In the genomic region with DNA sequence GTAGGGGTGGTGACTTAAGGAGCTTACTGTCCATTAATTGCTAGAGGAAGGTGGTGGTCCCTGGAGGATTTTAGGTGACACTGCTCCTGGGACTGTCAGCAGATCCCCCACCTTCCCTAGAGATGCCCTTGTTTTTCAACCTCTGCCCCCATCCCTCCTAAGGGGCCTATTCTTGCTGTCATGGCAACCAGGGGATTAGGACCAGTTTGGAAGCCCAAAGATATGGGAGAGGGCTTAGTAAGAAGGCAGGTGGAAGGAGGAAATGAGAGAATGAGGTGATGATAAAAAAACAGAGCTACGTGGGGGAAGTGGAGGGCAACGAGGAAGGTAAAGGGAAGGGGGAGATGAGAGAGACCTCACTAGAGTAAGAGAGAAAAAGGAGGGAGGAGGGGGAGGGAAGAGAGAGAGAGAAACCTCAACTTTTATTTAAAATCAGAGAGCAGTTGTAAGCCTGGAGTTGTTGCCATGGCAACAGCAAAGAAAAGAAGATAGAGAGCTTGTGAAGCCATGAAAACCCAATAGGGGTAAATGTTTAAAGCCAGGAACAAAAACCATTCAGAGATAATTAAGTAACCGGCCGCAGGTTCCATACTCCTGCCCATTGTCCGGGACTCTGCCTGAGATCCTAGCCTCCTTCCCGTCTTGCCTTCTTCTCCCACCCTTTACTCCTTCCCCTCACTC, we compare ENCODE assay signal across 13 cellular contexts. TPM values are rescaled to one million over a fixed set of nuclear protein-coding genes. Genes with fewer than 3 reads are reported as not detected.
A peak's percentile ranks its signal among the peaks of the same experiment; 100 is the strongest.
DNase-seq lines count a peak whose midpoint lies in the region; ATAC-seq and TF ChIP-seq lines count a peak whose summit lies in the region.
"Had no signal": no experiment of that assay in that cellular context is flagged by ENCODE, and none has a peak within 500 bp of the region (broad histone marks: within the 10 kb centered on the region; RNA-seq: fewer than 3 reads in every experiment).

No MANE protein-coding gene starts in this region.

- H3K27ac ChIP-seq in GM23338 (ENCODE audit: low read depth) (peak overlapping the region; percentile 83), RWPE2 (ENCODE audit: poor library complexity, severe bottlenecking) (peak overlapping the region; percentile 98), foreskin keratinocyte (no peak overlapping the region)
- H3K27ac ChIP-seq: VCaP had no signal

- TF ChIP-seq CTCF in GM23338 (conservative IDR thresholded peaks at IDR 0.05; ENCODE audit: low read depth in 2 of 2) = no peak
- no peak for TF ChIP-seq CTCF in RWPE2 (IDR thresholded peaks at IDR 0.05; ENCODE audit: poor library complexity, severe bottlenecking)
- no peak for TF ChIP-seq CTCF in fibroblast of villous mesenchyme (IDR thresholded peaks at IDR 0.05; ENCODE audit: insufficient read depth, low read depth, low read length)
- no peak for TF ChIP-seq CTCF in foreskin keratinocyte (conservative IDR thresholded peaks at IDR 0.05)

- H3K4me3 ChIP-seq in GM23338 (peak overlapping the region; percentile 38), RWPE2 (ENCODE audit: severe bottlenecking) (no peak overlapping the region), fibroblast of villous mesenchyme (ENCODE audit: low read depth, low read length) (no peak overlapping the region)

- peak overlapping the region; percentile 55 for H3K4me2 ChIP-seq in GM23338

- peak overlapping the region; percentile 29; the same call in 1 of the 3 replicates for H3K4me3 Mint-ChIP-seq in GM23338
- H3K4me3 Mint-ChIP-seq: activated T-cell treated with anti-CD3 and anti-CD28 coated beads, Interleukin-2, amount 50 U/mL, for 4 hours; CD8-positive, alpha-beta T cell had no signal

- H3K4me1 Mint-ChIP-seq in GM23338 = peaks cover 90% of the 10 kb centered on the region

- H4K20me1 ChIP-seq in GM23338 (replicated peaks; ENCODE audit: insufficient read depth) = no peaks in the 10 kb centered on the region

- H3K79me2 ChIP-seq in GM23338 (replicated peaks; ENCODE audit: insufficient read depth) = peaks cover 91% of the 10 kb centered on the region

- no peaks in the 10 kb centered on the region for H3K9me3 ChIP-seq in RWPE2 (ENCODE audit: severe bottlenecking)

- no peaks in the 10 kb centered on the region for H3K9me3 Mint-ChIP-seq in GM23338
- H3K9me3 Mint-ChIP-seq: activated T-cell treated with anti-CD3 and anti-CD28 coated beads, Interleukin-2, amount 50 U/mL, for 4 hours; CD8-positive, alpha-beta T cell had no signal

- H3F3A ChIP-seq in GM23338 (replicated peaks; ENCODE audit: low read depth) = no peaks in the 10 kb centered on the region

- DNase-seq in GM23338 (ENCODE audit: low spot score) = peak; percentile 82
- DNase-seq in RWPE2 (ENCODE audit: low spot score) = no peak
- DNase-seq in fibroblast of villous mesenchyme (ENCODE audit: low read depth) = peak; percentile 56
- peak; percentile 46 for DNase-seq in retina
- no peak for DNase-seq in NCI-H2081 treated with DMSO at 0.1 percent for 48 hours (lab: John Stamatoyannopoulos, UW)
- DNase-seq in foreskin keratinocyte = no peak
- DNase-seq in OCI-M2 (lab: John Stamatoyannopoulos, UW; ENCODE audit: unreplicated experiment) = no peak
- DNase-seq: activated T-cell treated with anti-CD3 and anti-CD28 coated beads, Interleukin-2, amount 50 U/mL, for 4 hours; CD8-positive, alpha-beta T cell; foreskin melanocyte; NCI-H1694 treated with DMSO at 0.1 percent for 48 hours had no signal

- H3K36me3 ChIP-seq in GM23338 (ENCODE audit: insufficient read depth) (no peaks in the 10 kb centered on the region), RWPE2 (ENCODE audit: low read depth) (peaks cover 10% of the 10 kb centered on the region)

- ATAC-seq in GM23338 (no peak; the same call in 1 of the 3 replicates), RWPE2 (ENCODE audit: low read depth) (no peak), foreskin keratinocyte (no peak), HG02623 (IDR thresholded peaks at IDR 0.05; ENCODE audit: unreplicated experiment) (no peak)
- ATAC-seq: activated T-cell treated with anti-CD3 and anti-CD28 coated beads, Interleukin-2, amount 50 U/mL, for 4 hours; CD8-positive, alpha-beta T cell had no signal

- no peak overlapping the region for H2AFZ ChIP-seq in GM23338

- no peaks in the 10 kb centered on the region; the same call in 2 of the 3 replicates for H3K36me3 Mint-ChIP-seq in GM23338 (ENCODE audit: low read depth)
- H3K36me3 Mint-ChIP-seq: CD8-positive, alpha-beta T cell had no signal

- H3K4me1 ChIP-seq in GM23338 (ENCODE audit: insufficient read depth) = peaks cover 83% of the 10 kb centered on the region
- peaks cover 65% of the 10 kb centered on the region for H3K4me1 ChIP-seq in RWPE2 (ENCODE audit: insufficient read depth, poor library complexity, severe bottlenecking)
- H3K4me1 ChIP-seq in foreskin keratinocyte = peaks cover 66% of the 10 kb centered on the region

- peaks cover 20% of the 10 kb centered on the region for H3K27me3 Mint-ChIP-seq in GM23338 (ENCODE audit: insufficient read depth, low read depth, poor library complexity)

- no peaks in the 10 kb centered on the region for H3K27me3 ChIP-seq in GM23338 (ENCODE audit: insufficient read depth)
- H3K27me3 ChIP-seq in RWPE2 (ENCODE audit: insufficient read depth, poor library complexity, severe bottlenecking) = no peaks in the 10 kb centered on the region
- no peaks in the 10 kb centered on the region for H3K27me3 ChIP-seq in foreskin keratinocyte

- H3K27ac Mint-ChIP-seq in GM23338 = peak overlapping the region; percentile 56; the same call in 1 of the 2 replicates
- H3K27ac Mint-ChIP-seq: CD8-positive, alpha-beta T cell had no signal

- H3K9me2 ChIP-seq in GM23338 (ENCODE audit: insufficient read depth) = no peaks in the 10 kb centered on the region

TF ChIP-seq in GM23338, 12 proteins besides CTCF, POLR2A, EP300 and RAD21 (continues in another document):
- TF ChIP-seq EZH2 (IDR thresholded peaks at IDR 0.05; ENCODE audit: low read depth, unreplicated experiment) (no peak), ZNF331 (CRISPR knock-in tag; IDR thresholded peaks at IDR 0.05; ENCODE audit: low read depth) (no peak), POLR2AphosphoS5 (IDR thresholded peaks at IDR 0.05; ENCODE audit: low read depth) (no peak), STAT1 (IDR thresholded peaks at IDR 0.05; ENCODE audit: unreplicated experiment) (no peak), JUNB (IDR thresholded peaks at IDR 0.05; ENCODE audit: unreplicated experiment) (no peak)
- TF ChIP-seq, protein P1, sequence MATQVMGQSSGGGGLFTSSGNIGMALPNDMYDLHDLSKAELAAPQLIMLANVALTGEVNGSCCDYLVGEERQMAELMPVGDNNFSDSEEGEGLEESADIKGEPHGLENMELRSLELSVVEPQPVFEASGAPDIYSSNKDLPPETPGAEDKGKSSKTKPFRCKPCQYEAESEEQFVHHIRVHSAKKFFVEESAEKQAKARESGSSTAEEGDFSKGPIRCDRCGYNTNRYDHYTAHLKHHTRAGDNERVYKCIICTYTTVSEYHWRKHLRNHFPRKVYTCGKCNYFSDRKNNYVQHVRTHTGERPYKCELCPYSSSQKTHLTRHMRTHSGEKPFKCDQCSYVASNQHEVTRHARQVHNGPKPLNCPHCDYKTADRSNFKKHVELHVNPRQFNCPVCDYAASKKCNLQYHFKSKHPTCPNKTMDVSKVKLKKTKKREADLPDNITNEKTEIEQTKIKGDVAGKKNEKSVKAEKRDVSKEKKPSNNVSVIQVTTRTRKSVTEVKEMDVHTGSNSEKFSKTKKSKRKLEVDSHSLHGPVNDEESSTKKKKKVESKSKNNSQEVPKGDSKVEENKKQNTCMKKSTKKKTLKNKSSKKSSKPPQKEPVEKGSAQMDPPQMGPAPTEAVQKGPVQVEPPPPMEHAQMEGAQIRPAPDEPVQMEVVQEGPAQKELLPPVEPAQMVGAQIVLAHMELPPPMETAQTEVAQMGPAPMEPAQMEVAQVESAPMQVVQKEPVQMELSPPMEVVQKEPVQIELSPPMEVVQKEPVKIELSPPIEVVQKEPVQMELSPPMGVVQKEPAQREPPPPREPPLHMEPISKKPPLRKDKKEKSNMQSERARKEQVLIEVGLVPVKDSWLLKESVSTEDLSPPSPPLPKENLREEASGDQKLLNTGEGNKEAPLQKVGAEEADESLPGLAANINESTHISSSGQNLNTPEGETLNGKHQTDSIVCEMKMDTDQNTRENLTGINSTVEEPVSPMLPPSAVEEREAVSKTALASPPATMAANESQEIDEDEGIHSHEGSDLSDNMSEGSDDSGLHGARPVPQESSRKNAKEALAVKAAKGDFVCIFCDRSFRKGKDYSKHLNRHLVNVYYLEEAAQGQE (IDR thresholded peaks at IDR 0.05; ENCODE audit: unreplicated experiment) = no peak
- TF ChIP-seq, protein P2, sequence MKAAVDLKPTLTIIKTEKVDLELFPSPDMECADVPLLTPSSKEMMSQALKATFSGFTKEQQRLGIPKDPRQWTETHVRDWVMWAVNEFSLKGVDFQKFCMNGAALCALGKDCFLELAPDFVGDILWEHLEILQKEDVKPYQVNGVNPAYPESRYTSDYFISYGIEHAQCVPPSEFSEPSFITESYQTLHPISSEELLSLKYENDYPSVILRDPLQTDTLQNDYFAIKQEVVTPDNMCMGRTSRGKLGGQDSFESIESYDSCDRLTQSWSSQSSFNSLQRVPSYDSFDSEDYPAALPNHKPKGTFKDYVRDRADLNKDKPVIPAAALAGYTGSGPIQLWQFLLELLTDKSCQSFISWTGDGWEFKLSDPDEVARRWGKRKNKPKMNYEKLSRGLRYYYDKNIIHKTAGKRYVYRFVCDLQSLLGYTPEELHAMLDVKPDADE (IDR thresholded peaks at IDR 0.05) = no peak

RNA-seq across cellular contexts. Expression of gene KIRREL1, which starts 20.5 kb away (rescaled TPM):
- 35.2 and 41.0 TPM in 2 replicates for total RNA-seq in GM23338 (2014; rRNA removed; shearing (Covaris generic))
- polyA plus RNA-seq in GM23338 (2016; fragmentation: Nextera tagmentation; extraction: Ambion mirVana) (5.1 and 5.6 TPM in 2 replicates), foreskin keratinocyte (14.9 and 19.7 TPM in 2 replicates)
- total RNA-seq in fibroblast of villous mesenchyme (120 TPM in 2 replicates), foreskin keratinocyte (73.1 and 81.4 TPM in 2 replicates)
- total RNA-seq: CD8-positive, alpha-beta T cell had no signal

Comparison
In these comparisons a context has a peak if more than half of its experiments do, and no peak if none do; other contexts are left out.
1. DNase-seq: peak in GM23338 (single experiment), fibroblast of villous mesenchyme (single experiment) and retina (single experiment); none in RWPE2 (single experiment), NCI-H2081 treated with DMSO at 0.1 percent for 48 hours (single experiment), foreskin keratinocyte (0 of 2) and OCI-M2 (single experiment).